Comparison of ENCODE assay signal across 12 cellular contexts in the genomic region with DNA sequence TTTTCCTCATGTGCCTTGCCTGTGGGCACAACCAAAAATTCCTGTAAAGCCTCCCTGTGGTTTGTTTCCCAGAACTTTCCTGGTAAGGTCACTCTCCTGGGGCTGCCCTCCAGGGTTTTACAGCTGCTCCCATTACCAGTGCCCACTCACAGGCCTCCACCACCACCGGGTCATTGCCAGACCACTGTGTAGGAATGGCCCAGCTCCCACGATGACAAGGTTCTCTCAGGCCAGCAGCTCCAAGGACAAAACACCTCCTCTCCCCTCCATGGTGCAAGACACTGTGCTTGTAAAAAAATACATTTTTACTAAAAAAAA.
A peak's percentile ranks its signal among the peaks of the same experiment; 100 is the strongest.
DNase-seq lines count a peak whose midpoint lies in the region; ATAC-seq, FAIRE-seq and TF ChIP-seq lines count a peak whose summit lies in the region.
"Had no signal": no experiment of that assay in that cellular context is flagged by ENCODE, and none has a peak within 500 bp of the region (broad histone marks: within the 10 kb centered on the region; RNA-seq: fewer than 3 reads in every experiment).

No MANE protein-coding gene starts in this region.

- H4K20me1 ChIP-seq in astrocyte (ENCODE audit: insufficient read depth, low read length): no peaks in the 10 kb centered on the region

- no peaks in the 10 kb centered on the region for H3K27me3 Mint-ChIP-seq in astrocyte (ENCODE audit: low read depth, unreplicated experiment)

- H3K4me1 ChIP-seq in astrocyte (ENCODE audit: insufficient read depth, low read length): peaks cover 38% of the 10 kb centered on the region
- peaks cover 19 to 41% of the 10 kb centered on the region in 2 donors for H3K4me1 ChIP-seq in left lung
- peaks cover 10 to 42% (median 25%) of the 10 kb centered on the region in 4 donors for H3K4me1 ChIP-seq in transverse colon

- TF ChIP-seq CTCF in HL-60 (IDR thresholded peaks at IDR 0.05; ENCODE audit: insufficient read depth, low read length) (no peak), astrocyte (IDR thresholded peaks at IDR 0.05; ENCODE audit: insufficient read depth, low read depth, low read length) (no peak), left lung (IDR thresholded peaks at IDR 0.05) (no peak), transverse colon (IDR thresholded peaks at IDR 0.05) (no peak)

- H3K4me3 ChIP-seq in HL-60 (replicated peaks; ENCODE audit: insufficient read depth, low read length) (no peak overlapping the region), astrocyte (ENCODE audit: insufficient read depth, low read depth, low read length) (no peak overlapping the region), left lung (no peak overlapping the region), transverse colon (no peak overlapping the region), H7 (ENCODE audit: insufficient read depth, low read depth, low read length) (no peak overlapping the region)
- H3K4me3 ChIP-seq: coronary artery had no signal

- H3K4me2 ChIP-seq in astrocyte (ENCODE audit: low read length): peak overlapping the region; percentile 29

- no peak for TF ChIP-seq POLR2A in transverse colon (IDR thresholded peaks at IDR 0.05)

- no peak for ATAC-seq in left lung
- ATAC-seq: stimulated activated naive CD8-positive, alpha-beta T cell treated with anti-CD3 and anti-CD28 coated beads, Interleukin-15, Interleukin-2, amounts not matched to agents 100 U/mL and 50 U/mL, for 24 hours had no signal

- 84% methylated on average over 2 of the region's 2 CpGs; no CpG with 5 or more reads in 1 of the 2 donors for WGBS in transverse colon (ENCODE audit: low coverage in 1 of 2), 2 donors

- DNase-seq in HL-60 (ENCODE audit: low read depth in 1 of 2, low spot score in 1 of 2) (no peak), astrocyte (ENCODE audit: low read depth) (no peak), left lung (no peak), transverse colon (no peak), activated gamma-delta T cell treated with Interleukin-2 at 50 U/mL for 16 hours (no peak), H7 (no peak), NCI-H1092 treated with DMSO at 0.1 percent for 48 hours (lab: John Stamatoyannopoulos, UW) (no peak)
- DNase-seq: NCI-H2029 treated with DMSO at 0.1 percent for 48 hours; stimulated activated naive CD8-positive, alpha-beta T cell treated with anti-CD3 and anti-CD28 coated beads, Interleukin-15, Interleukin-2, amounts not matched to agents 100 U/mL and 50 U/mL, for 24 hours; SW 1271 had no signal

- peaks cover 18% of the 10 kb centered on the region for H3K4me1 Mint-ChIP-seq in astrocyte (ENCODE audit: low read depth, unreplicated experiment)

- no peak overlapping the region for H3K4me3 Mint-ChIP-seq in astrocyte (ENCODE audit: unreplicated experiment)
- H3K4me3 Mint-ChIP-seq: IgD-negative memory B cell had no signal

- no peak for TF ChIP-seq EP300 in transverse colon (IDR thresholded peaks at IDR 0.05; ENCODE audit: low read depth)

- H3K79me2 ChIP-seq in astrocyte (ENCODE audit: insufficient read depth, low read length): peaks cover 19% of the 10 kb centered on the region

- H3K9ac ChIP-seq in astrocyte (ENCODE audit: low read length): peak overlapping the region; percentile 47

- H3K36me3 Mint-ChIP-seq in astrocyte (ENCODE audit: low read depth, unreplicated experiment): no peaks in the 10 kb centered on the region
- H3K36me3 Mint-ChIP-seq: IgD-negative memory B cell had no signal

- H3K27ac Mint-ChIP-seq in astrocyte (ENCODE audit: unreplicated experiment): no peak overlapping the region
- H3K27ac Mint-ChIP-seq: IgD-negative memory B cell had no signal

- H3K9me3 ChIP-seq in astrocyte (ENCODE audit: insufficient read depth, low read depth, low read length): no peaks in the 10 kb centered on the region
- H3K9me3 ChIP-seq in left lung: no peaks in the 10 kb centered on the region
- H3K9me3 ChIP-seq in transverse colon: no peaks in the 10 kb centered on the region

- FAIRE-seq in astrocyte (lab: Jason Lieb, UNC): no peak

- peak overlapping the region; percentile 2 for H3K27ac ChIP-seq in HL-60 (replicated peaks)
- H3K27ac ChIP-seq in astrocyte (ENCODE audit: low read depth, low read length): peak overlapping the region; percentile 67
- peak overlapping the region; percentile 63 to 74 for H3K27ac ChIP-seq in left lung
- peak overlapping the region; percentile 63 to 91 (median 90) for H3K27ac ChIP-seq in transverse colon
- H3K27ac ChIP-seq: coronary artery had no signal

- H2AFZ ChIP-seq in astrocyte (ENCODE audit: low read depth, low read length): no peak overlapping the region

- H3K36me3 ChIP-seq in astrocyte (ENCODE audit: insufficient read depth, low read length): no peaks in the 10 kb centered on the region
- H3K36me3 ChIP-seq in left lung: no peaks in the 10 kb centered on the region
- H3K36me3 ChIP-seq in transverse colon: no peaks in the 10 kb centered on the region
- H3K36me3 ChIP-seq in H7 (replicated peaks; ENCODE audit: control insufficient read depth, insufficient read depth, low read length): no peaks in the 10 kb centered on the region

- intact Hi-C loops in left lung (cut with DNase I): no loop called here
- intact Hi-C loops in transverse colon (cut with DNase I; ENCODE audit: low total_unique reads): loop anchor here (5.0 kb wide), 1 partner anchor 108 kb away; no protein-coding TSS in a partner anchor

- in situ Hi-C loops in transverse colon (cut with MboI; ENCODE audit: low pct_ligation_motif_present in 1 of 4, low pct_unique_long_range_greater_than_20kb in 1 of 4, low sequenced_read_pairs in 3 of 4): loop anchor here in 2 of 4 donors (10.0 kb wide), 1 partner anchor 130 kb away; a partner anchor contains a TSS

- H3K9me3 Mint-ChIP-seq in astrocyte (ENCODE audit: unreplicated experiment): no peaks in the 10 kb centered on the region
- H3K9me3 Mint-ChIP-seq: IgD-negative memory B cell had no signal

- H3K27me3 ChIP-seq in HL-60 (ENCODE audit: insufficient read depth, poor library complexity, severe bottlenecking) (no peaks in the 10 kb centered on the region), astrocyte (ENCODE audit: insufficient read depth, low read length) (no peaks in the 10 kb centered on the region), left lung (no peaks in the 10 kb centered on the region), transverse colon (no peaks in the 10 kb centered on the region), H7 (ENCODE audit: control insufficient read depth, insufficient read depth, low read length) (no peaks in the 10 kb centered on the region)

Comparison
In these comparisons a context has a peak if more than half of its experiments do, and no peak if none do; other contexts are left out.
1. H3K27ac ChIP-seq: peak in every context shown above with its lines; median percentile 90 in transverse colon; 68 in left lung; 67 in astrocyte; 2 in HL-60.